In genomic region chr16:917591-918061, GRCh38 we compare ENCODE assay signal across 21 cellular contexts.
"Had no signal": no experiment of that assay in that cellular context is flagged by ENCODE, and none has a peak within 500 bp of the region (broad histone marks: within the 10 kb centered on the region; RNA-seq: fewer than 3 reads in every experiment).

No MANE protein-coding gene starts in this region.

- DNase-seq: activated B cell treated with CpG ODN at 0.5 μM for 24 hours; activated CD8-positive, alpha-beta memory T cell treated with anti-CD3 and anti-CD28 coated beads, Interleukin-2, amount 10 ng/mL, durations not matched to agents 7 days and 5 days; activated CD8-positive, alpha-beta T cell treated with anti-CD3 and anti-CD28 coated beads, Interleukin-2, amount 10 ng/mL, durations not matched to agents 7 days and 5 days; activated naive CD4-positive, alpha-beta T cell; activated T-cell treated with anti-CD3 and anti-CD28 coated beads, Interleukin-2, amount 50 U/mL, for 48 hours; effector memory CD8-positive, alpha-beta T cell; foreskin fibroblast; naive thymus-derived CD4-positive, alpha-beta T cell; stimulated activated CD4-positive, alpha-beta T cell treated with anti-CD3 and anti-CD28 coated beads, Interleukin-15, amount 100 ng/mL, for 24 hours; stimulated activated CD4-positive, alpha-beta T cell treated with anti-CD3 and anti-CD28 coated beads, Interleukin-2, amount 100 ng/mL, for 24 hours; stimulated activated naive B cell treated with anti-CD40 and anti-IgM and Interleukin-4, amounts not matched to agents 10 μg/mL and 1 μg/mL and 100 μg/mL, for 72 hours; stomach; T-helper 2 cell; thyroid gland; upper lobe of right lung had no signal

- H3K4me3 ChIP-seq: coronary artery, dorsolateral prefrontal cortex, psoas muscle, stomach, thyroid gland, upper lobe of right lung had no signal

- H3K4me3 Mint-ChIP-seq: activated B cell treated with CpG ODN at 0.5 μM for 24 hours; activated CD8-positive, alpha-beta memory T cell treated with anti-CD3 and anti-CD28 coated beads, Interleukin-2, amount 10 ng/mL, durations not matched to agents 7 days and 5 days; activated CD8-positive, alpha-beta T cell treated with anti-CD3 and anti-CD28 coated beads, Interleukin-2, amount 10 ng/mL, durations not matched to agents 7 days and 5 days; effector memory CD8-positive, alpha-beta T cell; mesothelial cell of epicardium; naive thymus-derived CD4-positive, alpha-beta T cell; stimulated activated naive B cell treated with anti-CD40 and anti-IgM and Interleukin-4, amounts not matched to agents 10 μg/mL and 1 μg/mL and 100 μg/mL, for 72 hours had no signal

- H3K9me3 Mint-ChIP-seq: activated B cell treated with CpG ODN at 0.5 μM for 24 hours; activated naive CD4-positive, alpha-beta T cell treated with anti-CD3 and anti-CD28 coated beads, Interleukin-2, amount 50 U/mL, for 72 hours; activated T-helper 2 cell treated with anti-CD3 and anti-CD28 coated beads, Interferon-gamma antibody, Interleukin-2, Interleukin-4, amounts not matched to agents 10 μg/mL and 5 μg/mL and 100 μg/mL, durations not matched to agents 14 hours and 24 hours and 36 hours; effector memory CD8-positive, alpha-beta T cell; naive thymus-derived CD4-positive, alpha-beta T cell had no signal

- H3K27ac Mint-ChIP-seq: activated B cell treated with CpG ODN at 0.5 μM for 24 hours; activated CD8-positive, alpha-beta memory T cell treated with anti-CD3 and anti-CD28 coated beads, Interleukin-2, amount 10 ng/mL, durations not matched to agents 7 days and 5 days; activated CD8-positive, alpha-beta T cell treated with anti-CD3 and anti-CD28 coated beads, Interleukin-2, amount 10 ng/mL, durations not matched to agents 7 days and 5 days; activated naive CD4-positive, alpha-beta T cell treated with anti-CD3 and anti-CD28 coated beads, Interleukin-2, amount 50 U/mL, for 72 hours; activated T-helper 2 cell treated with anti-CD3 and anti-CD28 coated beads, Interferon-gamma antibody, Interleukin-2, Interleukin-4, amounts not matched to agents 10 μg/mL and 5 μg/mL and 100 μg/mL, durations not matched to agents 14 hours and 24 hours and 36 hours; effector memory CD8-positive, alpha-beta T cell; mesothelial cell of epicardium; naive thymus-derived CD4-positive, alpha-beta T cell; stimulated activated naive B cell treated with anti-CD40 and anti-IgM and Interleukin-4, amounts not matched to agents 10 μg/mL and 1 μg/mL and 100 μg/mL, for 72 hours had no signal

- H3K27me3 Mint-ChIP-seq: activated B cell treated with CpG ODN at 0.5 μM for 24 hours; activated CD8-positive, alpha-beta memory T cell treated with anti-CD3 and anti-CD28 coated beads, Interleukin-2, amount 10 ng/mL, durations not matched to agents 7 days and 5 days; effector memory CD8-positive, alpha-beta T cell; naive thymus-derived CD4-positive, alpha-beta T cell; stimulated activated naive B cell treated with anti-CD40 and anti-IgM and Interleukin-4, amounts not matched to agents 10 μg/mL and 1 μg/mL and 100 μg/mL, for 72 hours had no signal

- ATAC-seq: activated CD8-positive, alpha-beta memory T cell treated with anti-CD3 and anti-CD28 coated beads, Interleukin-2, amount 10 ng/mL, durations not matched to agents 7 days and 5 days; activated CD8-positive, alpha-beta T cell treated with anti-CD3 and anti-CD28 coated beads, Interleukin-2, amount 10 ng/mL, durations not matched to agents 7 days and 5 days; activated naive CD4-positive, alpha-beta T cell treated with anti-CD3 and anti-CD28 coated beads, Interleukin-2, amount 50 U/mL, for 72 hours; effector memory CD8-positive, alpha-beta T cell; naive thymus-derived CD4-positive, alpha-beta T cell; psoas muscle; stimulated activated naive B cell treated with anti-CD40 and anti-IgM and Interleukin-4, amounts not matched to agents 10 μg/mL and 1 μg/mL and 100 μg/mL, for 72 hours; upper lobe of right lung had no signal

- H3K9me3 ChIP-seq: psoas muscle, stomach, thyroid gland, upper lobe of right lung had no signal

- H3K4me1 ChIP-seq: psoas muscle, upper lobe of right lung had no signal

- H3K27ac ChIP-seq: coronary artery, psoas muscle, stomach, thyroid gland, upper lobe of right lung had no signal

- H3K36me3 ChIP-seq: thyroid gland, upper lobe of right lung had no signal

- H3K4me1 Mint-ChIP-seq: activated CD8-positive, alpha-beta memory T cell treated with anti-CD3 and anti-CD28 coated beads, Interleukin-2, amount 10 ng/mL, durations not matched to agents 7 days and 5 days had no signal

- H3K27me3 ChIP-seq: dorsolateral prefrontal cortex, stomach, thyroid gland, upper lobe of right lung had no signal
